27 cellular contexts compared by ENCODE assay signal in genomic region chr22:28557184-28557583, GRCh38.
DNase-seq lines count a peak whose midpoint lies in the region; ATAC-seq and TF ChIP-seq lines count a peak whose summit lies in the region.
"Had no signal": no experiment of that assay in that cellular context is flagged by ENCODE, and none has a peak within 500 bp of the region (broad histone marks: within the 10 kb centered on the region; RNA-seq: fewer than 3 reads in every experiment).

No MANE protein-coding gene starts in this region.

- CTCF ChIA-PET in SK-N-SH (lab: Yijun Ruan, JAX) = no interaction called here

- TF ChIP-seq RAD21 in SK-N-SH (IDR thresholded peaks at IDR 0.05; ENCODE audit: low read length) = no peak

- no peak overlapping the region for H3K4me2 ChIP-seq in SK-N-SH
- H3K4me2 ChIP-seq: A549; BLaER1; BLaER1 treated with 17β-estradiol and CSF1 and Interleukin-3, amounts not matched to agents 10 nM and 100 nM had no signal

- TF ChIP-seq EP300 in SK-N-SH (IDR thresholded peaks at IDR 0.05; ENCODE audit: borderline replicate concordance in 1 of 2, low read depth in 1 of 2, low read length in 1 of 2) = no peak

- POLR2A ChIA-PET in SK-N-SH (lab: Yijun Ruan, JAX) = no interaction called here

- H3K27me3 ChIP-seq in SK-N-SH (ENCODE audit: insufficient read depth) = no peaks in the 10 kb centered on the region
- H3K27me3 ChIP-seq: BE2C; BLaER1; BLaER1 treated with 17β-estradiol and CSF1 and Interleukin-3, amounts not matched to agents 10 nM and 100 nM had no signal

- H3K36me3 ChIP-seq in SK-N-SH (replicated peaks in 1 of 2; ENCODE audit: control insufficient read depth in 1 of 2, insufficient read depth in 2 of 2, low read length in 1 of 2) = no peaks in the 10 kb centered on the region
- H3K36me3 ChIP-seq: BE2C; BLaER1; BLaER1 treated with 17β-estradiol and CSF1 and Interleukin-3, amounts not matched to agents 10 nM and 100 nM had no signal

- H3K9me3 ChIP-seq in SK-N-SH = no peaks in the 10 kb centered on the region
- H3K9me3 ChIP-seq: A549, BE2C, Caco-2 had no signal

- ATAC-seq in SK-N-SH treated with all-trans-retinoic acid at 6 μM for 48 hours = no peak
- ATAC-seq: A549; CD8-positive, alpha-beta T cell had no signal

- WGBS in SK-N-SH (ENCODE audit: low lambda C conversion rate) = 98% methylated on average over 1 of the region's 1 CpG

- H3K9ac ChIP-seq in SK-N-SH = no peak overlapping the region
- H3K9ac ChIP-seq: BLaER1; BLaER1 treated with 17β-estradiol and CSF1 and Interleukin-3, amounts not matched to agents 10 nM and 100 nM had no signal

- H3F3A ChIP-seq in SK-N-SH (replicated peaks; ENCODE audit: insufficient read depth) = peaks cover 12% of the 10 kb centered on the region

- no peak overlapping the region for H2AFZ ChIP-seq in SK-N-SH (ENCODE audit: low read depth)

- H3K9me2 ChIP-seq in SK-N-SH = no peaks in the 10 kb centered on the region

- no peak for DNase-seq in SK-N-SH
- DNase-seq: 8988T; ACHN; AML-193; BE2C; C1 segment of cervical spinal cord; Caco-2; Calu3; CD4-positive, alpha-beta memory T cell; CD4-positive, alpha-beta T cell; CD4-positive, CD25-positive, alpha-beta regulatory T cell; CD8-positive, alpha-beta memory T cell; CD8-positive, alpha-beta T cell; COR-L47; DMS 273 treated with DMSO at 0.1 percent for 48 hours; DMS153; DMS53; DMS79; DMS79 treated with DMSO at 0.1 percent for 48 hours; DND-41; EL had no signal

- H3K4me3 ChIP-seq in SK-N-SH (ENCODE audit: low read depth in 2 of 2, low read length in 1 of 2) = no peak overlapping the region
- H3K4me3 ChIP-seq: A549; BLaER1; BLaER1 treated with 17β-estradiol and CSF1 and Interleukin-3, amounts not matched to agents 10 nM and 100 nM had no signal

- peaks cover 3% of the 10 kb centered on the region for H3K79me2 ChIP-seq in SK-N-SH (ENCODE audit: insufficient read depth)

- no peak overlapping the region for H3K27ac ChIP-seq in SK-N-SH (ENCODE audit: low read depth in 2 of 2, low read length in 1 of 2)
- H3K27ac ChIP-seq: 22Rv1; A549; BLaER1; BLaER1 treated with 17β-estradiol and CSF1 and Interleukin-3, amounts not matched to agents 10 nM and 100 nM; C4-2B had no signal

- no peaks in the 10 kb centered on the region for H4K20me1 ChIP-seq in SK-N-SH (ENCODE audit: insufficient read depth)
- H4K20me1 ChIP-seq: BLaER1; BLaER1 treated with 17β-estradiol and CSF1 and Interleukin-3, amounts not matched to agents 10 nM and 100 nM had no signal

- no peak for TF ChIP-seq CTCF in SK-N-SH (IDR thresholded peaks at IDR 0.05)

- H3K4me1 ChIP-seq in SK-N-SH (ENCODE audit: control insufficient read depth in 1 of 2, insufficient read depth in 2 of 2, low read depth in 1 of 2, low read length in 1 of 2) = peaks cover 0 to 11% of the 10 kb centered on the region in 2 experiments; a peak in 1 of 4 replicates
- H3K4me1 ChIP-seq: BE2C; BLaER1; BLaER1 treated with 17β-estradiol and CSF1 and Interleukin-3, amounts not matched to agents 10 nM and 100 nM had no signal

TF ChIP-seq in SK-N-SH treated with all-trans-retinoic acid at 6 μM for 48 hours, 23 proteins besides CTCF, POLR2A, EP300 and RAD21:
- TF ChIP-seq CSDC2 (CRISPR knock-in tag; IDR thresholded peaks at IDR 0.05) (no peak), PATZ1 (CRISPR knock-in tag; IDR thresholded peaks at IDR 0.05; ENCODE audit: borderline replicate concordance) (no peak), ZNF8 (CRISPR knock-in tag; IDR thresholded peaks at IDR 0.05) (no peak), ZFP30 (CRISPR knock-in tag; IDR thresholded peaks at IDR 0.05) (peak; percentile 92), TCF4 (CRISPR knock-in tag; IDR thresholded peaks at IDR 0.05; ENCODE audit: borderline replicate concordance) (no peak)
TF ChIP-seq in SK-N-SH treated with all-trans-retinoic acid at 6 μM for 48 hours: peak in this region for 1.

TF ChIP-seq in SK-N-SH, 30 proteins besides CTCF, POLR2A, EP300 and RAD21:
- TF ChIP-seq POLR2AphosphoS5 (IDR thresholded peaks at IDR 0.05; ENCODE audit: low read depth, low read length) (no peak), GATA2 (CRISPR knock-in tag; IDR thresholded peaks at IDR 0.05) (no peak), ZBTB33 (IDR thresholded peaks at IDR 0.05; ENCODE audit: borderline replicate concordance, low read depth) (no peak), GABPA (IDR thresholded peaks at IDR 0.05; ENCODE audit: low read depth) (no peak), RXRA (IDR thresholded peaks at IDR 0.05; ENCODE audit: borderline replicate concordance, low read depth) (no peak), EZH2phosphoT487 (IDR thresholded peaks at IDR 0.05; ENCODE audit: borderline replicate concordance, low read depth) (no peak), RFX5 (IDR thresholded peaks at IDR 0.05; ENCODE audit: low read length) (no peak)
